Comparison of ENCODE assay signal across 26 cellular contexts in the genomic region with DNA sequence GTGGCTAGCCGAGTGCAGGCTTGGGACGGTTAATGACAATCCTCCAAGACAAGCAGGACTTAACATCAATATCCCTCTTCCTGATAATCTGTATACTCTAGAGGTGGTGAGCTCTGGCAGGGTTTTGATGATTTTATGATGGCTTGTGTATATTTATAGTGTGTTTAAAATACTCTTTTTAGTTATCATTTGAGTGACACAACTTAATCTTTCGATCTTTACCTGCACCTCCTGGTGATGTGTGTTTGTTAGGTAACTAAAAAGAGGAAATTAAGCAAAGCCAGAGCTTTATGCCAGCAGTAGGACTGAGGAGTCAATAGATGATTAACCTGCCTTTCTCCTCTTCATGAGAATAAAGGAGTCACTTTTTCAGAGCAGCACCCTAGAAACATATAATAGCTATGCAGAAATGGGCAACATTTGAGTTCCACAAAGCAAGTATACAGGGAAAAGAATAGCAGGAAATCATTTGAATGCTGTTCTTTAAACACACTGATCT.
"Had no signal": no experiment of that assay in that cellular context is flagged by ENCODE, and none has a peak within 500 bp of the region (broad histone marks: within the 10 kb centered on the region; RNA-seq: fewer than 3 reads in every experiment).

No MANE protein-coding gene starts in this region.

- H3K27me3 ChIP-seq: ascending aorta, body of pancreas, cardiac muscle cell, Peyer's patch, SJCRH30 had no signal

- H3K9me3 ChIP-seq: ascending aorta, body of pancreas, Peyer's patch, SJCRH30, SK-N-SH had no signal

- ATAC-seq: activated CD8-positive, alpha-beta memory T cell treated with anti-CD3 and anti-CD28 coated beads, Interleukin-2, amount 10 ng/mL, durations not matched to agents 7 days and 5 days; activated naive CD4-positive, alpha-beta T cell treated with anti-CD3 and anti-CD28 coated beads, Interleukin-2, amount 50 U/mL, for 72 hours; activated naive CD8-positive, alpha-beta T cell treated with anti-CD3 and anti-CD28 coated beads, Interleukin-2, amount 50 U/mL, for 24 hours; body of pancreas had no signal

- H3K4me3 ChIP-seq: ascending aorta, body of pancreas, cardiac muscle cell, Peyer's patch, SJCRH30 had no signal

- H3K4me2 ChIP-seq: KMS-11, SK-N-SH had no signal

- H3K27ac ChIP-seq: ascending aorta, cardiac muscle cell, KMS-11, Peyer's patch, RWPE1, SJCRH30 had no signal

- H3K4me1 ChIP-seq: ascending aorta, body of pancreas, Peyer's patch, SJCRH30 had no signal

- H3K36me3 ChIP-seq: ascending aorta, cardiac muscle cell, Peyer's patch, SJCRH30 had no signal

- DNase-seq: activated CD4-positive, alpha-beta T cell treated with anti-CD3 and anti-CD28 coated beads for 1 hour; activated CD4-positive, alpha-beta T cell treated with anti-CD3 and anti-CD28 coated beads, Interleukin-2, amount 10 ng/mL, durations not matched to agents 24 days and 14 days; activated CD4-positive, alpha-beta T cell treated with anti-CD3 and anti-CD28 coated beads, Interleukin-2, amount 50 U/mL, for 48 hours; activated CD8-positive, alpha-beta memory T cell treated with anti-CD3 and anti-CD28 coated beads, Interleukin-2, amount 10 ng/mL, durations not matched to agents 7 days and 5 days; activated effector memory CD4-positive, alpha-beta T cell treated with anti-CD3 and anti-CD28 coated beads, Interleukin-2, amount 50 U/mL, for 16 hours; activated naive CD4-positive, alpha-beta T cell treated with Interleukin-2 at 50 U/mL for 16 hours; activated naive CD8-positive, alpha-beta T cell treated with anti-CD3 and anti-CD28 coated beads, Interleukin-2, amount 50 U/mL, for 24 hours; activated T-cell treated with anti-CD3 and anti-CD28 coated beads, Interleukin-2, amount 50 U/mL, for 24 hours; amniotic stem cell; body of pancreas; NCI-H1105 treated with DMSO at 0.1 percent for 48 hours; NCI-H1436 treated with DMSO at 0.1 percent for 48 hours; NCI-H187 treated with DMSO at 0.1 percent for 48 hours; NCI-H2081 treated with DMSO at 0.1 percent for 48 hours; NCI-H446; NCI-H524; Peyer's patch; Right ventricle myocardium superior; SJCRH30; SK-N-SH; T-helper 1 cell had no signal
